In genomic region chr3:129317876-129318275, GRCh38 we compare ENCODE assay signal across 20 cellular contexts. TPM values are rescaled to one million over a fixed set of nuclear protein-coding genes. Genes with fewer than 3 reads are reported as not detected.
DNase-seq lines count a peak whose midpoint lies in the region; ATAC-seq and TF ChIP-seq lines count a peak whose summit lies in the region.
"Had no signal": no experiment of that assay in that cellular context is flagged by ENCODE, and none has a peak within 500 bp of the region (broad histone marks: within the 10 kb centered on the region; RNA-seq: fewer than 3 reads in every experiment).

No MANE protein-coding gene starts in this region.

- no peak overlapping the region for H3K27ac Mint-ChIP-seq in activated T-cell treated with anti-CD3 and anti-CD28 coated beads, Interleukin-2, amount 50 U/mL, for 24 hours
- H3K27ac Mint-ChIP-seq in endodermal cell, result no peak overlapping the region
- H3K27ac Mint-ChIP-seq: activated naive CD4-positive, alpha-beta T cell treated with anti-CD3 and anti-CD28 coated beads, Interleukin-2, amount 50 U/mL, for 24 hours had no signal

- TF ChIP-seq EP300 in transverse colon (IDR thresholded peaks at IDR 0.05; ENCODE audit: low read depth), result no peak

- H3K36me3 ChIP-seq in OCI-LY1 (ENCODE audit: insufficient read depth, low read length), result peaks cover 15% of the 10 kb centered on the region; the same call in 1 of the 2 replicates
- peaks cover 5% of the 10 kb centered on the region for H3K36me3 ChIP-seq in endodermal cell (ENCODE audit: control insufficient read depth, insufficient read depth, low read length)
- no peaks in the 10 kb centered on the region for H3K36me3 ChIP-seq in transverse colon
- H3K36me3 ChIP-seq: neutrophil had no signal

- H3K4me3 ChIP-seq in OCI-LY1 (ENCODE audit: low read depth, low read length, poor library complexity, severe bottlenecking) (no peak overlapping the region), endodermal cell (ENCODE audit: low read length) (no peak overlapping the region), transverse colon (no peak overlapping the region)
- H3K4me3 ChIP-seq: lung had no signal

- peak; percentile 26 for DNase-seq in activated T-cell treated with anti-CD3 and anti-CD28 coated beads, Interleukin-2, amount 50 U/mL, for 24 hours
- DNase-seq in activated T-cell treated with anti-CD3 and anti-CD28 coated beads for 4 hours, result no peak
- peak; percentile 42 for DNase-seq in endodermal cell
- DNase-seq in transverse colon, result peak; percentile 49
- DNase-seq in GM10266 (ENCODE audit: extremely low spot score), result no peak
- no peak for DNase-seq in NCI-H446 treated with DMSO at 0.1 percent for 48 hours (lab: John Stamatoyannopoulos, UW)
- DNase-seq: activated CD4-positive, alpha-beta T cell treated with anti-CD3 and anti-CD28 coated beads for 48 hours; anterior cingulate cortex; dermis blood vessel endothelial cell; DMS79 treated with DMSO at 0.1 percent for 48 hours; NCI-H1092; NCI-H187; NCI-H526; stimulated activated CD8-positive, alpha-beta memory T cell treated with anti-CD3 and anti-CD28 coated beads, Interleukin-4, amount 100 ng/mL, for 48 hours had no signal

- H3K36me3 Mint-ChIP-seq in activated T-cell treated with anti-CD3 and anti-CD28 coated beads, Interleukin-2, amount 50 U/mL, for 24 hours (ENCODE audit: low read depth), result peaks cover 6% of the 10 kb centered on the region
- peaks cover 15% of the 10 kb centered on the region for H3K36me3 Mint-ChIP-seq in endodermal cell (ENCODE audit: low read depth)
- H3K36me3 Mint-ChIP-seq: activated naive CD4-positive, alpha-beta T cell treated with anti-CD3 and anti-CD28 coated beads, Interleukin-2, amount 50 U/mL, for 24 hours had no signal

- no peaks in the 10 kb centered on the region for H3K79me2 ChIP-seq in OCI-LY1 (ENCODE audit: insufficient read depth, low read length)

- H3K27me3 ChIP-seq in OCI-LY1 (ENCODE audit: insufficient read depth, low read length), result no peaks in the 10 kb centered on the region
- H3K27me3 ChIP-seq in endodermal cell (ENCODE audit: control insufficient read depth, insufficient read depth, low read length, poor library complexity, severe bottlenecking), result no peaks in the 10 kb centered on the region
- no peaks in the 10 kb centered on the region for H3K27me3 ChIP-seq in transverse colon
- H3K27me3 ChIP-seq: neutrophil had no signal

- H3K27ac ChIP-seq in OCI-LY1 (ENCODE audit: low read depth, low read length, poor library complexity, severe bottlenecking) (peak overlapping the region; percentile 8), endodermal cell (ENCODE audit: low read depth, low read length) (no peak overlapping the region), transverse colon (peak overlapping the region in 2 of 4 donors; percentile 91 to 94)
- H3K27ac ChIP-seq: neutrophil had no signal

- H4K20me1 ChIP-seq in OCI-LY1 (ENCODE audit: insufficient read depth, low read length), result no peaks in the 10 kb centered on the region

- H3K4me2 ChIP-seq in OCI-LY1 (ENCODE audit: low read length), result peak overlapping the region; percentile 64; the same call in 1 of the 2 replicates

- intact Hi-C loops in transverse colon (cut with DNase I; ENCODE audit: low total_unique reads), result loop anchor here (5.0 kb wide), 1 partner anchor 41 kb away; the partner anchor contains the start of gene HMCES

- no peaks in the 10 kb centered on the region for H3K9me2 ChIP-seq in OCI-LY1 (ENCODE audit: low read depth, low read length)

- H3F3A ChIP-seq in OCI-LY1 (ENCODE audit: insufficient read depth, low read length), result no peaks in the 10 kb centered on the region

- peaks cover 26% of the 10 kb centered on the region for H3K4me1 ChIP-seq in OCI-LY1 (ENCODE audit: insufficient read depth, low read length, severe bottlenecking)
- H3K4me1 ChIP-seq in endodermal cell (ENCODE audit: control insufficient read depth, insufficient read depth, low read length), result no peaks in the 10 kb centered on the region
- peaks cover 8 to 25% (median 19%) of the 10 kb centered on the region in 4 donors for H3K4me1 ChIP-seq in transverse colon

- TF ChIP-seq CTCF in OCI-LY1 (IDR thresholded peaks at IDR 0.05; ENCODE audit: low read length) (no peak), endodermal cell (conservative IDR thresholded peaks at IDR 0.05) (no peak), transverse colon (IDR thresholded peaks at IDR 0.05) (no peak), GM10266 (IDR thresholded peaks at IDR 0.05; ENCODE audit: control insufficient read depth, insufficient read depth, low read depth, missing control alignments) (no peak)

- no peak overlapping the region for H2AFZ ChIP-seq in OCI-LY1 (ENCODE audit: low read length)

- no peak for TF ChIP-seq POLR2A in transverse colon (IDR thresholded peaks at IDR 0.05)

- H3K27me3 Mint-ChIP-seq in activated T-cell treated with anti-CD3 and anti-CD28 coated beads, Interleukin-2, amount 50 U/mL, for 24 hours, result no peaks in the 10 kb centered on the region
- no peaks in the 10 kb centered on the region for H3K27me3 Mint-ChIP-seq in endodermal cell (ENCODE audit: insufficient read depth)
- H3K27me3 Mint-ChIP-seq: activated naive CD4-positive, alpha-beta T cell treated with anti-CD3 and anti-CD28 coated beads, Interleukin-2, amount 50 U/mL, for 24 hours had no signal

- H3K4me1 Mint-ChIP-seq in activated T-cell treated with anti-CD3 and anti-CD28 coated beads, Interleukin-2, amount 50 U/mL, for 24 hours (ENCODE audit: low read depth), result peaks cover 19% of the 10 kb centered on the region
- H3K4me1 Mint-ChIP-seq in endodermal cell, result peaks cover 4% of the 10 kb centered on the region

- in situ Hi-C loops in transverse colon (cut with MboI; ENCODE audit: low pct_ligation_motif_present in 1 of 4, low pct_unique_long_range_greater_than_20kb in 1 of 4, low sequenced_read_pairs in 3 of 4), result no loop called here

- WGBS in endodermal cell (ENCODE audit: insufficient coverage in 1 of 2, insufficient read length in 1 of 2), 2 experiments, result 89 to 96% methylated on average over 5 to 6 of the region's 6 CpGs
- 66 to 100% methylated on average over 2 to 6 of the region's 6 CpGs for WGBS in transverse colon (ENCODE audit: low coverage in 1 of 2), 2 donors

- H3K4me3 Mint-ChIP-seq in activated T-cell treated with anti-CD3 and anti-CD28 coated beads, Interleukin-2, amount 50 U/mL, for 24 hours, result no peak overlapping the region
- no peak overlapping the region for H3K4me3 Mint-ChIP-seq in endodermal cell

- H3K9me3 ChIP-seq in OCI-LY1 (ENCODE audit: low read length) (no peaks in the 10 kb centered on the region), endodermal cell (ENCODE audit: control insufficient read depth, low read length) (no peaks in the 10 kb centered on the region), transverse colon (no peaks in the 10 kb centered on the region)
- H3K9me3 ChIP-seq: neutrophil had no signal

- H3K9ac ChIP-seq in OCI-LY1 (ENCODE audit: low read length) (peak overlapping the region; percentile 95; the same call in 1 of the 2 replicates), endodermal cell (ENCODE audit: extremely low read depth, low read length, poor library complexity, severe bottlenecking) (no peak overlapping the region)

- no peaks in the 10 kb centered on the region for H3K9me3 Mint-ChIP-seq in activated T-cell treated with anti-CD3 and anti-CD28 coated beads, Interleukin-2, amount 50 U/mL, for 24 hours
- H3K9me3 Mint-ChIP-seq in endodermal cell, result no peaks in the 10 kb centered on the region
- H3K9me3 Mint-ChIP-seq: activated naive CD4-positive, alpha-beta T cell treated with anti-CD3 and anti-CD28 coated beads, Interleukin-2, amount 50 U/mL, for 24 hours; T-helper 1 cell treated with Interleukin-12 subunit alpha and Interleukin-12 subunit beta and Interleukin-4 antibody, amounts not matched to agents 30 μg/mL and 1 μg/mL, for 36 hours had no signal

- ATAC-seq in HG03196 (IDR thresholded peaks at IDR 0.05; ENCODE audit: unreplicated experiment), result no peak

RNA-seq across cellular contexts. Expression of gene HMCES, which starts 39.2 kb away (rescaled TPM):
- 10 to 100 TPM; 42.9 to 46.9 TPM for total RNA-seq in endodermal cell
- polyA plus RNA-seq in endodermal cell (2013, experiment 1 of 2), result 40.1 TPM
- 33.1 TPM for polyA plus RNA-seq in endodermal cell (2013, experiment 2 of 2)
- 10 to 100 TPM; 11.3 to 32.6 (median 23.9) TPM for total RNA-seq in transverse colon

Comparison
In these comparisons a context has a peak if more than half of its experiments do, and no peak if none do; other contexts are left out.
1. DNase-seq: peak in activated T-cell treated with anti-CD3 and anti-CD28 coated beads, Interleukin-2, amount 50 U/mL, for 24 hours (single experiment), endodermal cell (single experiment) and transverse colon (single experiment); none in activated T-cell treated with anti-CD3 and anti-CD28 coated beads for 4 hours (single experiment), GM10266 (single experiment) and NCI-H446 treated with DMSO at 0.1 percent for 48 hours (single experiment).